8 cellular contexts compared by ENCODE assay signal in the genomic region with DNA sequence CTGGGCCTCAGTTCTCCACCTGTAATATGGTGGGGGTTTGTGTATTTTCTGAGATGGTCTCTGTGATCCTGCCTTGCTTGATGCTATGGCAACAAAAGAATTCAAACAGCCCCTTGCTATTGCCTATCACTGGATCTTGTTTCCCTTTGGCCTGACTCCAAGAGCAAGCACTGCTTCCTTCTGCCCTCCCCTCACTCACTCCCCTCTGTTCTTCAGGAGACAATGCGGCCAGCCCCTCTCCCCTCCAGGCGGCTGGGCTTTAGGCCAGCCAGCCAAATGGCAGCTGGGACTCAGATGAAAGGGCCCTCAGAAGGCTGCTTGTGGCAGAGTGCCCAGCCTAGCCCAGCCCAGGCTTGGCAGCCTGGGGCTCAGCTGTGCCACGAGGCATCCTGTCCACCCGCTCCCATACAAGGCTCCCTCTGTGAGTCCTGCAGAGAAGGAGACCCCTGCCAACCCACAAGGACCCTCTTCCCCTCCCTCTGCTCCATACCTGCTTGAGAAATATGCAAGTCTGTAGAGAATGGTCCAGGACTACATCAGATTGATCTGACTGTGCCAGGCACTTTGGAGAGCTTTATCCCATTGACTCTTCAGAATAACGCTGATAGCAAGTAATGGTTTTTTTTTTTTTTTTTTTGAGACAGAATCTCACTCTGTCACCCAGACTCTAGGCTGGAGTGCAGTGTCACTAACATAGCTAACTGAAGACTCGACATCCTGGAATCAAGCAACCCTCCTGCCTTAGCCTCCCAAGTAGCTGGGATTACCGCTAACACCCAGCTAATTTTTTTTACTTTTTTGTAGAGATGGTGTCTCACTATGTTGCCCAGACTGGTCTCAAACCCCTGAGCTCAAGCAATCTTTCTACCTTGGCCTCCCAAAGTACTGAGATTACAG. TPM values are rescaled to one million over a fixed set of nuclear protein-coding genes. Genes with fewer than 3 reads are reported as not detected.
DNase-seq lines count a peak whose midpoint lies in the region; ATAC-seq and TF ChIP-seq lines count a peak whose summit lies in the region.

No MANE protein-coding gene starts in this region.

- H3K27ac ChIP-seq in lung (ENCODE audit: low read depth in 1 of 2, low read length in 1 of 2) = peak overlapping the region in 1 of 2 donors; percentile 21
- no peak overlapping the region for H3K27ac ChIP-seq in mesenchymal stem cell (ENCODE audit: low read length, poor library complexity, severe bottlenecking)

- H2AK5ac ChIP-seq in mesenchymal stem cell (ENCODE audit: low read length, severe bottlenecking) = no peak overlapping the region

- no peak overlapping the region for H4K8ac ChIP-seq in mesenchymal stem cell (ENCODE audit: low read length)

- BruUV-seq in Calu3 (replicated peaks; lab: Mats Ljungman, UMichigan) = no TSS peak
- BruUV-seq in MCF 10A (replicated peaks; lab: Mats Ljungman, UMichigan) = no TSS peak

- H3K4me2 ChIP-seq in mesenchymal stem cell (ENCODE audit: low read length, poor library complexity, severe bottlenecking) = no peak overlapping the region

- H3K36me3 Mint-ChIP-seq in Calu3 (ENCODE audit: insufficient read depth, unreplicated experiment) (peaks cover 6% of the 10 kb centered on the region), MCF 10A (ENCODE audit: insufficient read depth, unreplicated experiment) (peaks cover 5% of the 10 kb centered on the region)
- no peaks in the 10 kb centered on the region for H3K36me3 Mint-ChIP-seq in activated CD8-positive, alpha-beta T cell treated with anti-CD3 and anti-CD28 coated beads for 36 hours (ENCODE audit: low read depth)

- no peak overlapping the region for H2BK12ac ChIP-seq in mesenchymal stem cell (ENCODE audit: low read length in 2 of 2)

- no peak overlapping the region for H3K4ac ChIP-seq in mesenchymal stem cell (ENCODE audit: low read depth in 1 of 2, low read length in 2 of 2)

- H2BK120ac ChIP-seq in mesenchymal stem cell (ENCODE audit: low read depth, low read length) = no peak overlapping the region

- no peak overlapping the region for H3K23ac ChIP-seq in mesenchymal stem cell (ENCODE audit: low read length in 2 of 2)

- no peak overlapping the region for H3K9ac ChIP-seq in mesenchymal stem cell (ENCODE audit: low read length)

- H2BK5ac ChIP-seq in mesenchymal stem cell (ENCODE audit: low read depth, low read length, poor library complexity, severe bottlenecking) = no peak overlapping the region

- no peaks in the 10 kb centered on the region for H3K9me3 ChIP-seq in lung (ENCODE audit: control insufficient read depth in 2 of 2, insufficient read depth in 1 of 2, low read length in 1 of 2)
- no peaks in the 10 kb centered on the region for H3K9me3 ChIP-seq in mesenchymal stem cell (ENCODE audit: control insufficient read depth, low read length)

- WGBS in lung, 2 donors = 24 to 38% methylated on average over 7 of the region's 7 CpGs
- WGBS in mesenchymal stem cell = 74% methylated on average over 6 of the region's 7 CpGs

- TF ChIP-seq CTCF in Calu3 (IDR thresholded peaks at IDR 0.05; ENCODE audit: unreplicated experiment) (no peak), MCF 10A (IDR thresholded peaks at IDR 0.05; ENCODE audit: unreplicated experiment) (no peak), lung (IDR thresholded peaks at IDR 0.05; ENCODE audit: control extremely low read depth, extremely low read depth) (no peak), GM10266 (IDR thresholded peaks at IDR 0.05; ENCODE audit: control insufficient read depth, insufficient read depth, low read depth, missing control alignments) (no peak)
- no peak for TF ChIP-seq CTCF in activated CD8-positive, alpha-beta T cell treated with anti-CD3 and anti-CD28 coated beads for 36 hours (IDR thresholded peaks at IDR 0.05)

- H3K36me3 ChIP-seq in lung (ENCODE audit: control insufficient read depth in 2 of 2, insufficient read depth in 2 of 2, low read length in 2 of 2) = no peaks in the 10 kb centered on the region
- H3K36me3 ChIP-seq in mesenchymal stem cell (ENCODE audit: control insufficient read depth in 1 of 2, insufficient read depth in 2 of 2, low read depth in 1 of 2, low read length in 2 of 2) = no peaks in the 10 kb centered on the region

- peak; percentile 34 for ATAC-seq in lung (ENCODE audit: insufficient read depth, low FRiP score)
- no peak for ATAC-seq in activated CD8-positive, alpha-beta T cell treated with anti-CD3 and anti-CD28 coated beads for 36 hours

- H3K14ac ChIP-seq in mesenchymal stem cell (ENCODE audit: low read length in 2 of 2) = no peak overlapping the region

- no peak overlapping the region for H3K18ac ChIP-seq in mesenchymal stem cell (ENCODE audit: low read depth in 1 of 2, low read length in 2 of 2)

- no peak overlapping the region for H4K91ac ChIP-seq in mesenchymal stem cell (ENCODE audit: low read length)

- H3K4me1 Mint-ChIP-seq in Calu3 (ENCODE audit: low read depth, unreplicated experiment) (peaks cover 37% of the 10 kb centered on the region), MCF 10A (ENCODE audit: insufficient read depth, unreplicated experiment) (peaks cover 22% of the 10 kb centered on the region)
- H3K4me1 Mint-ChIP-seq in activated CD8-positive, alpha-beta T cell treated with anti-CD3 and anti-CD28 coated beads for 36 hours (ENCODE audit: low read depth) = peaks cover 4% of the 10 kb centered on the region

- intact Hi-C loops in Calu3 (cut with micrococcal nuclease; ENCODE audit: unreplicated experiment) (no loop called here), MCF 10A (cut with micrococcal nuclease) (no loop called here)
- intact Hi-C loops in activated CD8-positive, alpha-beta T cell treated with anti-CD3 and anti-CD28 coated beads for 36 hours (cut with micrococcal nuclease) = no loop called here

- H3K4me1 ChIP-seq in lung (ENCODE audit: control insufficient read depth in 2 of 2, insufficient read depth in 2 of 2, low read length in 2 of 2) (peaks cover 5 to 6% of the 10 kb centered on the region in 2 donors), mesenchymal stem cell (ENCODE audit: control insufficient read depth, insufficient read depth, low read depth, low read length) (peaks cover 5% of the 10 kb centered on the region)

- no peaks in the 10 kb centered on the region for H3K27me3 ChIP-seq in lung (ENCODE audit: control insufficient read depth, insufficient read depth)
- no peaks in the 10 kb centered on the region for H3K27me3 ChIP-seq in mesenchymal stem cell (ENCODE audit: control insufficient read depth in 1 of 2, insufficient read depth in 1 of 2, low read length in 2 of 2)

- CTCF ChIA-PET in Calu3 (lab: Charles Lee) = interaction anchor here (0.7 to 1.4 kb wide), 3 partner anchors 9 to 494 kb away, joined by 3 to 7 read pairs (median 5); no protein-coding TSS in a partner anchor
- CTCF ChIA-PET in MCF 10A (lab: Yijun Ruan, JAX) = interaction anchor here (0.6 to 4.7 kb wide), 3 partner anchors 15 to 29 kb away, joined by 3 to 23 read pairs (median 4); no protein-coding TSS in a partner anchor
- CTCF ChIA-PET in activated CD8-positive, alpha-beta T cell treated with anti-CD3 and anti-CD28 coated beads for 36 hours (lab: Charles Lee) = interaction anchor here (1.1 to 2.3 kb wide), 3 partner anchors 14 to 18 kb away, joined by 3 to 19 read pairs (median 4); no protein-coding TSS in a partner anchor

- H3K4me3 Mint-ChIP-seq in Calu3 (ENCODE audit: low read depth, unreplicated experiment) = peak overlapping the region; percentile 26
- H3K4me3 Mint-ChIP-seq in MCF 10A (ENCODE audit: unreplicated experiment) = no peak overlapping the region
- H3K4me3 Mint-ChIP-seq in activated CD8-positive, alpha-beta T cell treated with anti-CD3 and anti-CD28 coated beads for 36 hours = no peak overlapping the region

- H3K27ac Mint-ChIP-seq in Calu3 (ENCODE audit: unreplicated experiment) = peak overlapping the region; percentile 56
- peak overlapping the region; percentile 14 for H3K27ac Mint-ChIP-seq in MCF 10A (ENCODE audit: low read depth, unreplicated experiment)
- H3K27ac Mint-ChIP-seq in activated CD8-positive, alpha-beta T cell treated with anti-CD3 and anti-CD28 coated beads for 36 hours = no peak overlapping the region

- no peaks in the 10 kb centered on the region for H3K27me3 Mint-ChIP-seq in Calu3 (ENCODE audit: unreplicated experiment)
- no peaks in the 10 kb centered on the region for H3K27me3 Mint-ChIP-seq in MCF 10A (ENCODE audit: insufficient read depth, unreplicated experiment)
- no peaks in the 10 kb centered on the region for H3K27me3 Mint-ChIP-seq in activated CD8-positive, alpha-beta T cell treated with anti-CD3 and anti-CD28 coated beads for 36 hours

- DNase-seq in Calu3 (peak; percentile 83), NCI-H2107 treated with DMSO at 0.1 percent for 48 hours (lab: John Stamatoyannopoulos, UW; ENCODE audit: unreplicated experiment) (peak; percentile 88), MCF 10A (ENCODE audit: unreplicated experiment) (peak; percentile 84), lung (ENCODE audit: low spot score) (peak; percentile 71), RKO (ENCODE audit: low spot score) (no peak), mesenchymal stem cell (no peak), GM10266 (ENCODE audit: extremely low spot score) (no peak)
- DNase-seq in activated CD8-positive, alpha-beta T cell treated with anti-CD3 and anti-CD28 coated beads for 36 hours = no peak

- H3K9me3 Mint-ChIP-seq in Calu3 (ENCODE audit: low read depth, unreplicated experiment) (no peaks in the 10 kb centered on the region), MCF 10A (ENCODE audit: unreplicated experiment) (no peaks in the 10 kb centered on the region)
- H3K9me3 Mint-ChIP-seq in activated CD8-positive, alpha-beta T cell treated with anti-CD3 and anti-CD28 coated beads for 36 hours = no peaks in the 10 kb centered on the region

- no peaks in the 10 kb centered on the region for H3K79me1 ChIP-seq in mesenchymal stem cell (replicated peaks; ENCODE audit: low read length, poor library complexity, severe bottlenecking)

- POLR2A ChIA-PET in MCF 10A (lab: Yijun Ruan, JAX) = interaction anchor here (0.6 to 3.3 kb wide), 5 partner anchors 10 to 207 kb away, joined by 3 to 9 read pairs (median 3); a partner anchor contains a TSS
- POLR2A ChIA-PET in activated CD8-positive, alpha-beta T cell treated with anti-CD3 and anti-CD28 coated beads for 36 hours (lab: Charles Lee) = no interaction called here

- no peak overlapping the region for H2BK15ac ChIP-seq in mesenchymal stem cell (ENCODE audit: low read depth, poor library complexity, severe bottlenecking)

- H3K4me3 ChIP-seq in lung (no peak overlapping the region), mesenchymal stem cell (ENCODE audit: insufficient read depth in 1 of 2, low read depth in 1 of 2, low read length in 2 of 2) (no peak overlapping the region)

- H2AFZ ChIP-seq in mesenchymal stem cell (ENCODE audit: low read depth, low read length) = no peak overlapping the region

RNA-seq across cellular contexts. Expression of a gene that starts 7.6 kb away (rescaled TPM):
- 13.2 and 17.6 TPM in 2 replicates for total RNA-seq in Calu3 (2022)
- total RNA-seq in MCF 10A (2022) = 1.5 and 2.2 TPM in 2 replicates
- 10 to 100 TPM in 1 of 2 donors, 1 to 10 TPM in 1; 6.4 to 21.3 TPM for total RNA-seq in lung
- 10 to 100 TPM; 14.8 to 24.0 TPM for polyA plus RNA-seq in lung
- total RNA-seq in activated CD8-positive, alpha-beta T cell treated with anti-CD3 and anti-CD28 coated beads for 36 hours = under 1 TPM in 1 of 2 experiments, not detected in 1; 0.16 TPM
- polyA plus RNA-seq in mesenchymal stem cell (2013, experiment 1 of 2) = 2.1 TPM
- 2.0 TPM for polyA plus RNA-seq in mesenchymal stem cell (2013, experiment 2 of 2)

RNA-seq across cellular contexts. Expression of a gene that starts 33.0 kb away (rescaled TPM):
- total RNA-seq in Calu3 (2022) (not detected in 2 replicates), MCF 10A (2022) (not detected in 2 replicates), lung (not detected)
- under 1 TPM; 0.03 to 0.12 TPM for polyA plus RNA-seq in lung
- total RNA-seq in activated CD8-positive, alpha-beta T cell treated with anti-CD3 and anti-CD28 coated beads for 36 hours = not detected
- not detected for polyA plus RNA-seq in mesenchymal stem cell (2013, experiment 1 of 2)
- polyA plus RNA-seq in mesenchymal stem cell (2013, experiment 2 of 2) = not detected

RNA-seq across cellular contexts. Expression of a gene that starts 36.2 kb away (rescaled TPM):
- 35.4 and 43.9 TPM in 2 replicates for total RNA-seq in Calu3 (2022)
- total RNA-seq in MCF 10A (2022) = 21.6 and 25.2 TPM in 2 replicates
- total RNA-seq in lung = 10 to 100 TPM; 29.3 to 56.2 TPM
- 10 to 100 TPM; 15.8 to 16.4 TPM for polyA plus RNA-seq in lung
- total RNA-seq in activated CD8-positive, alpha-beta T cell treated with anti-CD3 and anti-CD28 coated beads for 36 hours = 10 to 100 TPM; 44.4 to 45.8 TPM
- polyA plus RNA-seq in mesenchymal stem cell (2013, experiment 1 of 2) = 15.8 TPM
- 15.7 TPM for polyA plus RNA-seq in mesenchymal stem cell (2013, experiment 2 of 2)

RNA-seq across cellular contexts. Expression of a gene that starts 49.0 kb away (rescaled TPM):
- total RNA-seq in Calu3 (2022) (264 and 343 TPM in 2 replicates), MCF 10A (2022) (156 and 186 TPM in 2 replicates), lung (100 to 1,000 TPM in 1 of 2 donors, 10 to 100 TPM in 1; 55.7 to 190 TPM)
- polyA plus RNA-seq in lung = 100 to 1,000 TPM; 160 to 182 TPM
- total RNA-seq in activated CD8-positive, alpha-beta T cell treated with anti-CD3 and anti-CD28 coated beads for 36 hours = 100 to 1,000 TPM; 169 to 179 TPM
- 291 TPM for polyA plus RNA-seq in mesenchymal stem cell (2013, experiment 1 of 2)
- polyA plus RNA-seq in mesenchymal stem cell (2013, experiment 2 of 2) = 297 TPM

Comparison
In these comparisons a context has a peak if more than half of its experiments do, and no peak if none do; other contexts are left out.
1. DNase-seq: peak in Calu3 (single experiment), NCI-H2107 treated with DMSO at 0.1 percent for 48 hours (single experiment), MCF 10A (single experiment) and lung (single experiment); none in RKO (single experiment), activated CD8-positive, alpha-beta T cell treated with anti-CD3 and anti-CD28 coated beads for 36 hours (single experiment), mesenchymal stem cell (single experiment) and GM10266 (single experiment).